ENCODE assay signal across 8 cellular contexts in genomic region chrX:48468693-48469691, GRCh38. TPM values are rescaled to one million over a fixed set of nuclear protein-coding genes. Genes with fewer than 3 reads are reported as not detected.
DNase-seq lines count a peak whose midpoint lies in the region; ATAC-seq and TF ChIP-seq lines count a peak whose summit lies in the region.

No MANE protein-coding gene starts in this region.

- H3K4me3 Mint-ChIP-seq in osteocyte (ENCODE audit: unreplicated experiment): no peak overlapping the region
- H3K4me3 Mint-ChIP-seq in Calu3 (ENCODE audit: low read depth, unreplicated experiment): no peak overlapping the region

- peak; percentile 62 for TF ChIP-seq CTCF in OCI-LY3 (IDR thresholded peaks at IDR 0.05; ENCODE audit: low read depth, low read length)
- peak; percentile 18 for TF ChIP-seq CTCF in astrocyte of the spinal cord (IDR thresholded peaks at IDR 0.05; ENCODE audit: low read depth, low read length)
- TF ChIP-seq CTCF in osteocyte (IDR thresholded peaks at IDR 0.05): no peak
- no peak for TF ChIP-seq CTCF in Calu3 (IDR thresholded peaks at IDR 0.05; ENCODE audit: unreplicated experiment)

- H3K9me3 ChIP-seq in OCI-LY3 (ENCODE audit: insufficient read depth, low read length) (no peaks in the 10 kb centered on the region), muscle layer of duodenum (ENCODE audit: control insufficient read depth in 1 of 2, low read length in 2 of 2) (no peaks in the 10 kb centered on the region)

- CTCF ChIA-PET in Calu3 (lab: Charles Lee): interaction anchor here (0.6 to 0.8 kb wide), 2 partner anchors 21 to 1551 kb away, joined by 3 to 4 read pairs; no protein-coding TSS in a partner anchor

- H3K27ac Mint-ChIP-seq in osteocyte (ENCODE audit: unreplicated experiment): no peak overlapping the region
- H3K27ac Mint-ChIP-seq in Calu3 (ENCODE audit: unreplicated experiment): no peak overlapping the region

- in situ Hi-C loops in GM18951 (cut with MboI; ENCODE audit: low sequenced_read_pairs, unreplicated experiment): no loop called here
- in situ Hi-C loops in astrocyte of the spinal cord (cut with HindIII; ENCODE audit: low sequenced_read_pairs): no loop called here

- H3K36me3 ChIP-seq in OCI-LY3 (replicated peaks; ENCODE audit: low read depth, low read length) (peaks cover 12% of the 10 kb centered on the region), muscle layer of duodenum (ENCODE audit: control insufficient read depth in 1 of 2, insufficient read depth in 2 of 2, low read length in 2 of 2) (no peaks in the 10 kb centered on the region)

- H3K9ac ChIP-seq in OCI-LY3 (ENCODE audit: low read length): peak overlapping the region; percentile 98

- H3K4me1 Mint-ChIP-seq in osteocyte (ENCODE audit: unreplicated experiment): peaks cover 25% of the 10 kb centered on the region
- H3K4me1 Mint-ChIP-seq in Calu3 (ENCODE audit: low read depth, unreplicated experiment): peaks cover 3% of the 10 kb centered on the region

- TF ChIP-seq POLR2A in GM18951 (IDR thresholded peaks at IDR 0.05; ENCODE audit: extremely low read depth, insufficient read depth, insufficient read length): peak; percentile 38

- H3K9me3 Mint-ChIP-seq in osteocyte (ENCODE audit: unreplicated experiment) (peaks cover 3% of the 10 kb centered on the region), Calu3 (ENCODE audit: low read depth, unreplicated experiment) (no peaks in the 10 kb centered on the region)

- BruUV-seq in Calu3 (replicated peaks; lab: Mats Ljungman, UMichigan): no TSS peak

- DNase-seq in astrocyte of the spinal cord (ENCODE audit: low read depth, low spot score): no peak
- no peak for DNase-seq in osteocyte (ENCODE audit: extremely low spot score, unreplicated experiment)
- DNase-seq in glomerular visceral epithelial cell (ENCODE audit: extremely low spot score): no peak
- no peak for DNase-seq in Calu3

- peak overlapping the region; percentile 94 for H3K4me3 ChIP-seq in OCI-LY3 (ENCODE audit: low read length)
- peak overlapping the region; percentile 23 for H3K4me3 ChIP-seq in astrocyte of the spinal cord (ENCODE audit: low read depth, low read length)
- H3K4me3 ChIP-seq in muscle layer of duodenum (ENCODE audit: low read depth in 1 of 2, low read length in 2 of 2): peak overlapping the region; percentile 28 to 48

- H3K4me1 ChIP-seq in OCI-LY3 (ENCODE audit: low read length) (peaks cover 18% of the 10 kb centered on the region), muscle layer of duodenum (ENCODE audit: control insufficient read depth in 1 of 2, insufficient read depth in 2 of 2, low read length in 2 of 2) (peaks cover 0 to 13% of the 10 kb centered on the region in 2 donors)

- H3K27ac ChIP-seq in OCI-LY3 (ENCODE audit: low read length) (peak overlapping the region; percentile 66), muscle layer of duodenum (ENCODE audit: low read length) (no peak overlapping the region)

- intact Hi-C loops in Calu3 (cut with micrococcal nuclease; ENCODE audit: unreplicated experiment): no loop called here

- H3K4me2 ChIP-seq in OCI-LY3 (ENCODE audit: low read length): peak overlapping the region; percentile 95

- no peak for ATAC-seq in GM18867 (IDR thresholded peaks at IDR 0.05; ENCODE audit: unreplicated experiment)

- H3K27me3 ChIP-seq in OCI-LY3 (ENCODE audit: low read depth, low read length) (no peaks in the 10 kb centered on the region), muscle layer of duodenum (ENCODE audit: low read depth, low read length) (no peaks in the 10 kb centered on the region)

- H3K79me2 ChIP-seq in OCI-LY3 (ENCODE audit: low read length): peaks cover 49% of the 10 kb centered on the region

- no peaks in the 10 kb centered on the region for H3K36me3 Mint-ChIP-seq in osteocyte (ENCODE audit: unreplicated experiment)
- no peaks in the 10 kb centered on the region for H3K36me3 Mint-ChIP-seq in Calu3 (ENCODE audit: insufficient read depth, unreplicated experiment)

- no peaks in the 10 kb centered on the region for H4K20me1 ChIP-seq in OCI-LY3 (ENCODE audit: insufficient read depth, low read length)

- peak overlapping the region; percentile 94 for H2AFZ ChIP-seq in OCI-LY3 (ENCODE audit: low read depth, low read length)

- H3K27me3 Mint-ChIP-seq in osteocyte (ENCODE audit: unreplicated experiment) (no peaks in the 10 kb centered on the region), Calu3 (ENCODE audit: unreplicated experiment) (peaks cover 41% of the 10 kb centered on the region)

RNA-seq across cellular contexts. Expression of gene SLC38A5, which starts 1.1 kb away (rescaled TPM):
- not detected in 2 replicates for total RNA-seq in osteocyte
- total RNA-seq in Calu3 (2022): 0.33 and 0.54 TPM in 2 replicates

RNA-seq across cellular contexts. Expression of gene FTSJ1, which starts 7.0 kb away (rescaled TPM):
- total RNA-seq in osteocyte (47.6 and 57.1 TPM in 2 replicates), Calu3 (2022) (64.9 and 75.2 TPM in 2 replicates)

RNA-seq across cellular contexts. Expression of gene PORCN, which starts 39.8 kb away (rescaled TPM):
- 16.9 and 20.2 TPM in 2 replicates for total RNA-seq in osteocyte
- total RNA-seq in Calu3 (2022): 15.6 and 19.3 TPM in 2 replicates

RNA-seq across cellular contexts. Expression of gene EBP, which starts 52.6 kb away (rescaled TPM):
- total RNA-seq in osteocyte (39.3 and 42.5 TPM in 2 replicates), Calu3 (2022) (159 and 186 TPM in 2 replicates)

RNA-seq across cellular contexts. Expression of gene SSX4B, which starts 57.2 kb away (rescaled TPM):
- total RNA-seq in osteocyte (not detected in 2 replicates), Calu3 (2022) (not detected in 2 replicates)

Comparison
In these comparisons a context has a peak if more than half of its experiments do, and no peak if none do; other contexts are left out.
1. H3K4me3 ChIP-seq: peak in every context shown above with its lines; median percentile 94 in OCI-LY3; 38 in muscle layer of duodenum; 23 in astrocyte of the spinal cord.
2. CTCF ChIP-seq: peak in OCI-LY3 (single experiment) and astrocyte of the spinal cord (single experiment); none in osteocyte (single experiment) and Calu3 (single experiment).